Comparison of ENCODE assay signal across 40 cellular contexts in genomic region chr19:11225815-11226214, GRCh38. TPM values are rescaled to one million over a fixed set of nuclear protein-coding genes. Genes with fewer than 3 reads are reported as not detected.
"Had no signal": no experiment of that assay in that cellular context is flagged by ENCODE, and none has a peak within 500 bp of the region (broad histone marks: within the 10 kb centered on the region; RNA-seq: fewer than 3 reads in every experiment).

No MANE protein-coding gene starts in this region.

- H3K4me1 ChIP-seq: adrenal gland, body of pancreas, breast epithelium had no signal

- H3K9me3 ChIP-seq: adrenal gland, body of pancreas had no signal

- FAIRE-seq: astrocyte, TTC549 had no signal

- H3K36me3 Mint-ChIP-seq: activated CD8-positive, alpha-beta memory T cell treated with anti-CD3 and anti-CD28 coated beads, Interleukin-2, amount 10 ng/mL, durations not matched to agents 7 days and 5 days; activated naive CD4-positive, alpha-beta T cell treated with anti-CD3 and anti-CD28 coated beads, Interleukin-2, amount 10 ng/mL, durations not matched to agents 7 days and 5 days; activated naive CD8-positive, alpha-beta T cell treated with anti-CD3 and anti-CD28 coated beads, Interleukin-2, amount 10 ng/mL, durations not matched to agents 7 days and 5 days had no signal

- H3K4me3 Mint-ChIP-seq: activated CD4-positive, alpha-beta memory T cell treated with anti-CD3 and anti-CD28 coated beads, Interleukin-2, amount 10 ng/mL, durations not matched to agents 7 days and 5 days; activated CD4-positive, alpha-beta T cell treated with anti-CD3 and anti-CD28 coated beads for 36 hours; activated CD4-positive, alpha-beta T cell treated with anti-CD3 and anti-CD28 coated beads, Interleukin-2, amount 10 ng/mL, durations not matched to agents 7 days and 5 days; activated CD8-positive, alpha-beta memory T cell treated with anti-CD3 and anti-CD28 coated beads, Interleukin-2, amount 10 ng/mL, durations not matched to agents 7 days and 5 days; activated CD8-positive, alpha-beta T cell treated with anti-CD3 and anti-CD28 coated beads, Interleukin-2, amount 10 ng/mL, durations not matched to agents 7 days and 5 days; activated naive CD4-positive, alpha-beta T cell treated with anti-CD3 and anti-CD28 coated beads, Interleukin-2, amount 10 ng/mL, durations not matched to agents 7 days and 5 days; activated naive CD4-positive, alpha-beta T cell treated with anti-CD3 and anti-CD28 coated beads, Interleukin-2, amount 50 U/mL, for 24 hours; activated naive CD8-positive, alpha-beta T cell; activated naive CD8-positive, alpha-beta T cell treated with anti-CD3 and anti-CD28 coated beads, Interleukin-2, amount 10 ng/mL, durations not matched to agents 7 days and 5 days; activated naive CD8-positive, alpha-beta T cell treated with anti-CD3 and anti-CD28 coated beads, Interleukin-2, amount 50 U/mL, for 24 hours; activated T-cell treated with anti-CD3 and anti-CD28 coated beads, Interleukin-2, amount 50 U/mL, for 24 hours; T-helper 1 cell treated with Interleukin-12 subunit alpha and Interleukin-12 subunit beta and Interleukin-4 antibody, amounts not matched to agents 30 μg/mL and 1 μg/mL, for 36 hours; T-helper 2 cell treated with Interferon-gamma antibody and Interleukin-4, amounts not matched to agents 5 μg/mL and 100 μg/mL, for 36 hours had no signal

- H3K27me3 Mint-ChIP-seq: activated CD4-positive, alpha-beta memory T cell treated with anti-CD3 and anti-CD28 coated beads, Interleukin-2, amount 10 ng/mL, durations not matched to agents 7 days and 5 days; activated CD4-positive, alpha-beta T cell treated with anti-CD3 and anti-CD28 coated beads, Interleukin-2, amount 10 ng/mL, durations not matched to agents 7 days and 5 days; activated CD8-positive, alpha-beta memory T cell treated with anti-CD3 and anti-CD28 coated beads, Interleukin-2, amount 10 ng/mL, durations not matched to agents 7 days and 5 days; activated naive CD8-positive, alpha-beta T cell treated with anti-CD3 and anti-CD28 coated beads, Interleukin-2, amount 10 ng/mL, durations not matched to agents 7 days and 5 days; activated naive CD8-positive, alpha-beta T cell treated with anti-CD3 and anti-CD28 coated beads, Interleukin-2, amount 50 U/mL, for 24 hours; activated T-cell treated with anti-CD3 and anti-CD28 coated beads, Interleukin-2, amount 50 U/mL, for 24 hours had no signal

- ATAC-seq: activated CD4-positive, alpha-beta T cell treated with anti-CD3 and anti-CD28 coated beads for 36 hours; activated CD4-positive, CD25-positive, alpha-beta regulatory T cell treated with anti-CD3 and anti-CD28 coated beads, Interleukin-2, amount 50 U/mL, for 24 hours; activated CD8-positive, alpha-beta memory T cell treated with anti-CD3 and anti-CD28 coated beads, Interleukin-2, amount 10 ng/mL, durations not matched to agents 7 days and 5 days; activated CD8-positive, alpha-beta T cell treated with anti-CD3 and anti-CD28 coated beads, Interleukin-2, amount 10 ng/mL, durations not matched to agents 7 days and 5 days; activated naive CD8-positive, alpha-beta T cell treated with anti-CD3 and anti-CD28 coated beads, Interleukin-2, amount 50 U/mL, for 24 hours; body of pancreas had no signal

- H3K27me3 ChIP-seq: adrenal gland, body of pancreas, brain microvascular endothelial cell, breast epithelium had no signal

- DNase-seq: activated CD4-positive, alpha-beta memory T cell treated with anti-CD3 and anti-CD28 coated beads, Interleukin-2, amount 10 ng/mL, durations not matched to agents 7 days and 5 days; activated CD4-positive, alpha-beta T cell treated with anti-CD3 and anti-CD28 coated beads for 1 hour; activated CD4-positive, alpha-beta T cell treated with anti-CD3 and anti-CD28 coated beads for 36 hours; activated CD4-positive, alpha-beta T cell treated with anti-CD3 and anti-CD28 coated beads for 48 hours; activated CD4-positive, alpha-beta T cell treated with anti-CD3 and anti-CD28 coated beads, Interleukin-2, amount 10 ng/mL, durations not matched to agents 7 days and 5 days; activated CD4-positive, alpha-beta T cell treated with anti-CD3 and anti-CD28 coated beads, Interleukin-2, amount 50 U/mL, for 48 hours; activated CD4-positive, CD25-positive, alpha-beta regulatory T cell; activated CD8-positive, alpha-beta memory T cell treated with anti-CD3 and anti-CD28 coated beads for 24 hours; activated CD8-positive, alpha-beta memory T cell treated with anti-CD3 and anti-CD28 coated beads, Interleukin-2, amount 10 ng/mL, durations not matched to agents 7 days and 5 days; activated CD8-positive, alpha-beta memory T cell treated with anti-CD3 and anti-CD28 coated beads, Interleukin-2, amount 50 U/mL, for 48 hours; activated CD8-positive, alpha-beta T cell treated with anti-CD3 and anti-CD28 coated beads, Interleukin-2, amount 10 ng/mL, durations not matched to agents 7 days and 5 days; activated effector memory CD4-positive, alpha-beta T cell treated with Interleukin-2 at 50 U/mL for 16 hours; activated gamma-delta T cell; activated naive CD4-positive, alpha-beta T cell treated with anti-CD3 and anti-CD28 coated beads, Interleukin-2, amount 10 ng/mL, durations not matched to agents 7 days and 5 days; activated naive CD4-positive, alpha-beta T cell treated with Interleukin-2 at 50 U/mL for 16 hours; activated naive CD8-positive, alpha-beta T cell treated with anti-CD3 and anti-CD28 coated beads, Interleukin-2, amount 10 ng/mL, durations not matched to agents 7 days and 5 days; activated naive CD8-positive, alpha-beta T cell treated with anti-CD3 and anti-CD28 coated beads, Interleukin-2, amount 50 U/mL, for 24 hours; activated T-cell treated with anti-CD3 and anti-CD28 coated beads, Interleukin-2, amount 50 U/mL, for 24 hours; activated T-cell treated with anti-CD3 and anti-CD28 coated beads, Interleukin-2, amount 50 U/mL, for 48 hours; amniotic stem cell; aorta; body of pancreas; brain microvascular endothelial cell; central memory CD4-positive, alpha-beta T cell; SW 1271; T-helper 1 cell; T-helper 2 cell; T-helper 9 cell had no signal

- H3K36me3 ChIP-seq: breast epithelium had no signal

- H3K27ac Mint-ChIP-seq: activated CD4-positive, alpha-beta memory T cell treated with anti-CD3 and anti-CD28 coated beads, Interleukin-2, amount 10 ng/mL, durations not matched to agents 7 days and 5 days; activated CD4-positive, alpha-beta T cell treated with anti-CD3 and anti-CD28 coated beads for 36 hours; activated CD4-positive, alpha-beta T cell treated with anti-CD3 and anti-CD28 coated beads, Interleukin-2, amount 10 ng/mL, durations not matched to agents 7 days and 5 days; activated CD8-positive, alpha-beta memory T cell treated with anti-CD3 and anti-CD28 coated beads, Interleukin-2, amount 10 ng/mL, durations not matched to agents 7 days and 5 days; activated CD8-positive, alpha-beta T cell treated with anti-CD3 and anti-CD28 coated beads, Interleukin-2, amount 10 ng/mL, durations not matched to agents 7 days and 5 days; activated naive CD4-positive, alpha-beta T cell treated with anti-CD3 and anti-CD28 coated beads, Interleukin-2, amount 10 ng/mL, durations not matched to agents 7 days and 5 days; activated naive CD8-positive, alpha-beta T cell; activated naive CD8-positive, alpha-beta T cell treated with anti-CD3 and anti-CD28 coated beads, Interleukin-2, amount 10 ng/mL, durations not matched to agents 7 days and 5 days; activated naive CD8-positive, alpha-beta T cell treated with anti-CD3 and anti-CD28 coated beads, Interleukin-2, amount 50 U/mL, for 24 hours; activated T-cell treated with anti-CD3 and anti-CD28 coated beads, Interleukin-2, amount 50 U/mL, for 24 hours; activated T-helper 2 cell treated with anti-CD3 and anti-CD28 coated beads, Interferon-gamma antibody, Interleukin-2, Interleukin-4, amounts not matched to agents 10 μg/mL and 5 μg/mL and 100 μg/mL, durations not matched to agents 14 hours and 24 hours and 36 hours; T-helper 1 cell treated with Interleukin-12 subunit alpha and Interleukin-12 subunit beta and Interleukin-4 antibody, amounts not matched to agents 30 μg/mL and 1 μg/mL, for 36 hours; T-helper 2 cell treated with Interferon-gamma antibody and Interleukin-4, amounts not matched to agents 5 μg/mL and 100 μg/mL, for 36 hours had no signal

- H3K9me3 Mint-ChIP-seq: activated naive CD4-positive, alpha-beta T cell treated with anti-CD3 and anti-CD28 coated beads, Interleukin-2, amount 50 U/mL, for 24 hours had no signal

- H3K4me1 Mint-ChIP-seq: activated CD4-positive, alpha-beta memory T cell treated with anti-CD3 and anti-CD28 coated beads, Interleukin-2, amount 10 ng/mL, durations not matched to agents 7 days and 5 days; activated CD4-positive, alpha-beta T cell treated with anti-CD3 and anti-CD28 coated beads for 36 hours; activated CD4-positive, alpha-beta T cell treated with anti-CD3 and anti-CD28 coated beads, Interleukin-2, amount 10 ng/mL, durations not matched to agents 7 days and 5 days; activated CD8-positive, alpha-beta memory T cell treated with anti-CD3 and anti-CD28 coated beads, Interleukin-2, amount 10 ng/mL, durations not matched to agents 7 days and 5 days; activated naive CD4-positive, alpha-beta T cell treated with anti-CD3 and anti-CD28 coated beads, Interleukin-2, amount 10 ng/mL, durations not matched to agents 7 days and 5 days; activated naive CD4-positive, alpha-beta T cell treated with anti-CD3 and anti-CD28 coated beads, Interleukin-2, amount 50 U/mL, for 24 hours; activated naive CD8-positive, alpha-beta T cell treated with anti-CD3 and anti-CD28 coated beads, Interleukin-2, amount 50 U/mL, for 24 hours had no signal

- H3K4me3 ChIP-seq: adrenal gland, body of pancreas, breast epithelium had no signal

- H3K27ac ChIP-seq: adrenal gland, body of pancreas, brain microvascular endothelial cell, VCaP had no signal

RNA-seq across cellular contexts. Expression of gene ANGPTL8, which starts 13.6 kb away (rescaled TPM):
- total RNA-seq: activated CD4-positive, alpha-beta memory T cell treated with anti-CD3 and anti-CD28 coated beads, Interleukin-2, amount 10 ng/mL, durations not matched to agents 7 days and 5 days; activated CD4-positive, alpha-beta T cell treated with anti-CD3 and anti-CD28 coated beads for 36 hours; activated CD4-positive, alpha-beta T cell treated with anti-CD3 and anti-CD28 coated beads, Interleukin-2, amount 10 ng/mL, durations not matched to agents 7 days and 5 days; activated CD8-positive, alpha-beta memory T cell treated with anti-CD3 and anti-CD28 coated beads, Interleukin-2, amount 10 ng/mL, durations not matched to agents 7 days and 5 days; activated CD8-positive, alpha-beta T cell treated with anti-CD3 and anti-CD28 coated beads, Interleukin-2, amount 10 ng/mL, durations not matched to agents 7 days and 5 days; activated naive CD8-positive, alpha-beta T cell treated with anti-CD3 and anti-CD28 coated beads, Interleukin-2, amount 10 ng/mL, durations not matched to agents 7 days and 5 days; activated T-helper 2 cell treated with anti-CD3 and anti-CD28 coated beads, Interferon-gamma antibody, Interleukin-2, Interleukin-4, amounts not matched to agents 10 μg/mL and 5 μg/mL and 100 μg/mL, durations not matched to agents 14 hours and 24 hours and 36 hours; aorta; astrocyte; body of pancreas; cardiac septum had no signal

RNA-seq across cellular contexts. Expression of gene DOCK6, which starts 36.5 kb away (rescaled TPM):
- total RNA-seq: activated CD4-positive, alpha-beta T cell treated with anti-CD3 and anti-CD28 coated beads, Interleukin-2, amount 10 ng/mL, durations not matched to agents 7 days and 5 days had no signal
